In the genomic region with DNA sequence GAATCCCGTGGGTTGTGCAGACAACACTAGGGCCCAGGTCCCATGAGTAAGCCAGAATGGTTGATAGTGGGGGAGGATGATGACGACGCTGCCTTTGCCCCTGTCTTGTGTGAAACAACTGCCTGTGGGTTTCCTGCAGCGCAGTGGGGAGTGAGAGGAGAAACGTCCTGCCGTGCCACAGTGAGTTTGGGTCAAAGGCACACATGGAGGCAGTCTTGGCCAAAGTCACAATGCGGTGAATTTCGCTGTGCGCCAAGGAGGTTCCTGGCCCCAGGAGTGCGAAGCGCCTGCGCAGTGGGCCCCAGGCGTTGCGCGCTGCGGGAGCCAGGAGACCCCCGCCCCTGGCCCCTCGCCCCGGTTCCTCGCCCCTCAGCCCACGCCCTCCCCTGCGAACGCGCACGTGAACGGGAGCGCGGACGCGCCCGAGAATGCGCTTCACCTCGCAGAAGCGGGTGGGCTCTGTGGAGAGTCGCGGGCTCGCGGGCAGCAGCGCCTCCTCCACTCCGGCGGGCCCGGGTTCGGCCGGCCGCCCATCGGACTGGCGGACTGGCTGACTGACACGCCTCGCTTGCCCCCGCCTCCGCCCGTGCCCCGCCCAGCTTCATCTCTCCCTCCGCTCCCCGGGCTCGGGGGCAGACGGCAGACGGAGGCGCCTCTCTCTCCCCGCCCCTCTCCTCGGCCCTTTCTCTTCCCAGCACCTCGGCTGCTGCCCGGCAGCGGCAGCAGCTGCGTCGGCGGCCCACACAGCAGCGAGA, we compare ENCODE assay signal across 8 cellular contexts. TPM values are rescaled to one million over a fixed set of nuclear protein-coding genes. Genes with fewer than 3 reads are reported as not detected.
DNase-seq lines count a peak whose midpoint lies in the region; ATAC-seq lines count a peak whose summit lies in the region.

TSS of gene NUDT10 (plus strand) at position 635 of the 755 bp plus-strand sequence. CDS start 144 bp downstream, outside the sequence.

- no peak within 1 kb of the TSS for H3K4ac ChIP-seq in mesenchymal stem cell (ENCODE audit: low read depth in 1 of 2, low read length in 2 of 2)

- H3K18ac ChIP-seq in mesenchymal stem cell (ENCODE audit: low read depth in 1 of 2, low read length in 2 of 2): no peak within 1 kb of the TSS

- DNase-seq in DMS79 treated with DMSO at 0.1 percent for 48 hours (lab: John Stamatoyannopoulos, UW) (peak; percentile 11), DMS79 (lab: John Stamatoyannopoulos, UW) (no peak), mesenchymal stem cell (peak; percentile 12), HuH-7 (ENCODE audit: low spot score) (no peak)
- DNase-seq in activated CD4-positive, alpha-beta T cell treated with anti-CD3 and anti-CD28 coated beads for 1 hour: peak; percentile 7
- no peak for DNase-seq in effector memory CD4-positive, alpha-beta T cell

- H3K27ac Mint-ChIP-seq in stimulated activated memory B cell treated with anti-CD40 and anti-IgM and Interleukin-4, amounts not matched to agents 10 μg/mL and 1 μg/mL and 100 μg/mL, for 72 hours: peak within 1 kb of the TSS; percentile 81

- H3K14ac ChIP-seq in mesenchymal stem cell (ENCODE audit: low read length in 2 of 2): no peak within 1 kb of the TSS

- no peaks in the 10 kb centered on the region for H3K4me1 ChIP-seq in effector memory CD4-positive, alpha-beta T cell (ENCODE audit: control insufficient read depth, insufficient read depth, low read length, poor library complexity, severe bottlenecking)
- peaks cover 4% of the 10 kb centered on the region for H3K4me1 ChIP-seq in mesenchymal stem cell (ENCODE audit: control insufficient read depth, insufficient read depth, low read depth, low read length)

- H2BK12ac ChIP-seq in mesenchymal stem cell (ENCODE audit: low read length in 2 of 2): no peak within 1 kb of the TSS

- no peaks in the 10 kb centered on the region for H3K79me1 ChIP-seq in mesenchymal stem cell (replicated peaks; ENCODE audit: low read length, poor library complexity, severe bottlenecking)

- ATAC-seq in stimulated activated memory B cell treated with anti-CD40 and anti-IgM and Interleukin-4, amounts not matched to agents 10 μg/mL and 1 μg/mL and 100 μg/mL, for 72 hours: peak; percentile 80
- ATAC-seq in GM19328 (IDR thresholded peaks at IDR 0.05; ENCODE audit: unreplicated experiment): no peak

- peak within 1 kb of the TSS; percentile 91 for H3K4me3 Mint-ChIP-seq in stimulated activated memory B cell treated with anti-CD40 and anti-IgM and Interleukin-4, amounts not matched to agents 10 μg/mL and 1 μg/mL and 100 μg/mL, for 72 hours

- H3K4me1 Mint-ChIP-seq in stimulated activated memory B cell treated with anti-CD40 and anti-IgM and Interleukin-4, amounts not matched to agents 10 μg/mL and 1 μg/mL and 100 μg/mL, for 72 hours: no peaks in the 10 kb centered on the region

- H3K27me3 Mint-ChIP-seq in stimulated activated memory B cell treated with anti-CD40 and anti-IgM and Interleukin-4, amounts not matched to agents 10 μg/mL and 1 μg/mL and 100 μg/mL, for 72 hours: no peaks in the 10 kb centered on the region

- H2AK5ac ChIP-seq in mesenchymal stem cell (ENCODE audit: low read length, severe bottlenecking): no peak within 1 kb of the TSS

- H2BK120ac ChIP-seq in mesenchymal stem cell (ENCODE audit: low read depth, low read length): no peak within 1 kb of the TSS

- WGBS in mesenchymal stem cell: under 1% methylated on average over 23 of the region's 68 CpGs

- no peaks in the 10 kb centered on the region for H3K9me3 Mint-ChIP-seq in stimulated activated memory B cell treated with anti-CD40 and anti-IgM and Interleukin-4, amounts not matched to agents 10 μg/mL and 1 μg/mL and 100 μg/mL, for 72 hours

- H2AFZ ChIP-seq in mesenchymal stem cell (ENCODE audit: low read depth, low read length): peak within 1 kb of the TSS; percentile 39

- no peaks in the 10 kb centered on the region for H3K36me3 ChIP-seq in effector memory CD4-positive, alpha-beta T cell (ENCODE audit: control insufficient read depth, insufficient read depth, low read length)
- H3K36me3 ChIP-seq in mesenchymal stem cell (ENCODE audit: control insufficient read depth in 1 of 2, insufficient read depth in 2 of 2, low read depth in 1 of 2, low read length in 2 of 2): no peaks in the 10 kb centered on the region

- H2BK15ac ChIP-seq in mesenchymal stem cell (ENCODE audit: low read depth, poor library complexity, severe bottlenecking): no peak within 1 kb of the TSS

- H3K9me3 ChIP-seq in effector memory CD4-positive, alpha-beta T cell (ENCODE audit: control insufficient read depth, low read length): no peaks in the 10 kb centered on the region
- no peaks in the 10 kb centered on the region for H3K9me3 ChIP-seq in mesenchymal stem cell (ENCODE audit: control insufficient read depth, low read length)

- H3K4me2 ChIP-seq in mesenchymal stem cell (ENCODE audit: low read length, poor library complexity, severe bottlenecking): peak within 1 kb of the TSS; percentile 75

- no peak within 1 kb of the TSS for H2BK5ac ChIP-seq in mesenchymal stem cell (ENCODE audit: low read depth, low read length, poor library complexity, severe bottlenecking)

- H3K27me3 ChIP-seq in effector memory CD4-positive, alpha-beta T cell (replicated peaks; ENCODE audit: control insufficient read depth, insufficient read depth, low read length, poor library complexity, severe bottlenecking): no peaks in the 10 kb centered on the region
- peaks cover 0 to 44% of the 10 kb centered on the region in 2 experiments for H3K27me3 ChIP-seq in mesenchymal stem cell (ENCODE audit: control insufficient read depth in 1 of 2, insufficient read depth in 1 of 2, low read length in 2 of 2)

- H3K4me3 ChIP-seq in effector memory CD4-positive, alpha-beta T cell (ENCODE audit: insufficient read depth, low read depth, low read length, poor library complexity, severe bottlenecking): peak within 1 kb of the TSS; percentile 35
- H3K4me3 ChIP-seq in mesenchymal stem cell (ENCODE audit: insufficient read depth in 1 of 2, low read depth in 1 of 2, low read length in 2 of 2): peak within 1 kb of the TSS; percentile 55 to 63

- no peak within 1 kb of the TSS for H3K9ac ChIP-seq in mesenchymal stem cell (ENCODE audit: low read length)

- peaks cover 2% of the 10 kb centered on the region for H3K36me3 Mint-ChIP-seq in stimulated activated memory B cell treated with anti-CD40 and anti-IgM and Interleukin-4, amounts not matched to agents 10 μg/mL and 1 μg/mL and 100 μg/mL, for 72 hours

- no peak within 1 kb of the TSS for H3K23ac ChIP-seq in mesenchymal stem cell (ENCODE audit: low read length in 2 of 2)

- no peak within 1 kb of the TSS for H4K91ac ChIP-seq in mesenchymal stem cell (ENCODE audit: low read length)

- H3K27ac ChIP-seq in effector memory CD4-positive, alpha-beta T cell (ENCODE audit: insufficient read depth, low read length, poor library complexity, severe bottlenecking): no peak within 1 kb of the TSS
- no peak within 1 kb of the TSS for H3K27ac ChIP-seq in mesenchymal stem cell (ENCODE audit: low read length, poor library complexity, severe bottlenecking)

- no peak within 1 kb of the TSS for H4K8ac ChIP-seq in mesenchymal stem cell (ENCODE audit: low read length)

RNA-seq across cellular contexts. Expression of gene NUDT10, which starts in this region (rescaled TPM):
- polyA plus RNA-seq in mesenchymal stem cell (2013, experiment 1 of 2): 0.15 TPM
- 0.16 TPM for polyA plus RNA-seq in mesenchymal stem cell (2013, experiment 2 of 2)

Comparison
In these comparisons a context has a peak if more than half of its experiments do, and no peak if none do; other contexts are left out.
1. DNase-seq: peak in DMS79 treated with DMSO at 0.1 percent for 48 hours (single experiment), activated CD4-positive, alpha-beta T cell treated with anti-CD3 and anti-CD28 coated beads for 1 hour (single experiment) and mesenchymal stem cell (single experiment); none in DMS79 (single experiment), effector memory CD4-positive, alpha-beta T cell (0 of 3) and HuH-7 (single experiment).